8 cellular contexts compared by ENCODE assay signal in genomic region chr12:119990382-119990874, GRCh38. TPM values are rescaled to one million over a fixed set of nuclear protein-coding genes. Genes with fewer than 3 reads are reported as not detected.
DNase-seq lines count a peak whose midpoint lies in the region; ATAC-seq and TF ChIP-seq lines count a peak whose summit lies in the region.

No MANE protein-coding gene starts in this region.

- CTCF ChIA-PET in GM10248 (lab: Yijun Ruan, JAX): interaction anchor here (0.6 to 1.9 kb wide), 5 partner anchors 9 to 107 kb away, joined by 3 to 9 read pairs (median 3); no protein-coding TSS in a partner anchor
- CTCF ChIA-PET in mammary epithelial cell (lab: Charles Lee; ENCODE audit: low non-redundant PET): no interaction called here

- intact Hi-C loops in mammary epithelial cell (cut with micrococcal nuclease): no loop called here

- H3K27ac Mint-ChIP-seq in nephron: peak overlapping the region in 1 of 3 experiments; percentile 35

- no peak for ATAC-seq in HG02852 (IDR thresholded peaks at IDR 0.05; ENCODE audit: unreplicated experiment)
- ATAC-seq in HG03439 (IDR thresholded peaks at IDR 0.05; ENCODE audit: unreplicated experiment): no peak

- H3K79me2 ChIP-seq in mammary epithelial cell (ENCODE audit: insufficient read depth, low read length): peaks cover 10% of the 10 kb centered on the region

- H3K36me3 ChIP-seq in mammary epithelial cell (ENCODE audit: insufficient read depth, low read length): no peaks in the 10 kb centered on the region

- dilution Hi-C loops in mammary epithelial cell (cut with HindIII; ENCODE audit: low sequenced_read_pairs): no loop called here

- POLR2A ChIA-PET in GM10248 (lab: Yijun Ruan, JAX): interaction anchor here (2.1 kb wide), 1 partner anchor 211 kb away, joined by 10 read pairs; the partner anchor contains the start of gene RPLP0

- H3K4me3 ChIP-seq in mammary epithelial cell (replicated peaks in 1 of 3; ENCODE audit: insufficient read depth in 1 of 3, low read depth in 2 of 3, low read length in 3 of 3): peak overlapping the region; percentile 53 to 82 (median 58)

- no peaks in the 10 kb centered on the region for H3K36me3 Mint-ChIP-seq in nephron (ENCODE audit: low read depth)

- H3K4me3 Mint-ChIP-seq in nephron: peak overlapping the region; percentile 79 to 85 (median 85)

- H3K4me1 ChIP-seq in mammary epithelial cell (ENCODE audit: insufficient read depth, low read length): peaks cover 15% of the 10 kb centered on the region

- H3K27ac ChIP-seq in mammary epithelial cell (ENCODE audit: insufficient read depth, low read depth, low read length): no peak overlapping the region

- H3K9me3 Mint-ChIP-seq in nephron: no peaks in the 10 kb centered on the region

- peaks cover 58% of the 10 kb centered on the region for H3K27me3 Mint-ChIP-seq in nephron (ENCODE audit: low read depth)

- TF ChIP-seq CTCF in GM10248 (IDR thresholded peaks at IDR 0.05; ENCODE audit: control extremely low read depth, extremely low read depth, low read depth, missing control alignments) (no peak), mammary epithelial cell (conservative IDR thresholded peaks at IDR 0.05 in 1 of 2, IDR thresholded peaks at IDR 0.05 in 1 of 2; ENCODE audit: extremely low read depth in 1 of 2, insufficient read depth in 1 of 2, low read depth in 1 of 2, low read length in 2 of 2) (no peak), nephron (IDR thresholded peaks at IDR 0.05; ENCODE audit: unreplicated experiment in 3 of 3) (no peak)

- peak overlapping the region; percentile 95 for H3K4me2 ChIP-seq in mammary epithelial cell (ENCODE audit: insufficient read depth, low read depth, low read length)

- DNase-seq in GM10248 (ENCODE audit: extremely low spot score) (peak; percentile 13), NAMALWA (ENCODE audit: low spot score) (peak; percentile 57), mammary epithelial cell (no peak), GM19240 (ENCODE audit: insufficient read length, low spot score) (no peak), AG20443 (ENCODE audit: low spot score) (no peak)

- no peaks in the 10 kb centered on the region for H4K20me1 ChIP-seq in mammary epithelial cell (ENCODE audit: insufficient read depth, low read length)

- no TSS peak for BruUV-seq in mammary epithelial cell (replicated peaks; lab: Mats Ljungman, UMichigan)

- H2AFZ ChIP-seq in mammary epithelial cell (ENCODE audit: low read depth, low read length): peak overlapping the region; percentile 60

- H3K9me3 ChIP-seq in mammary epithelial cell (replicated peaks; ENCODE audit: insufficient read depth, low read length): no peaks in the 10 kb centered on the region

- no peak overlapping the region for H3K9ac ChIP-seq in mammary epithelial cell (ENCODE audit: insufficient read depth, low read length)

- in situ Hi-C loops in mammary epithelial cell (cut with MboI; ENCODE audit: low sequenced_read_pairs in 2 of 2): no loop called here

- 44% methylated on average over 9 of the region's 12 CpGs for WGBS in mammary epithelial cell (ENCODE audit: low coverage, missing lambda C conversion rate)

- peaks cover 31% of the 10 kb centered on the region for H3K4me1 Mint-ChIP-seq in nephron

- H3K27me3 ChIP-seq in mammary epithelial cell (ENCODE audit: insufficient read depth, low read length): no peaks in the 10 kb centered on the region

RNA-seq across cellular contexts. Expression of gene BICDL1, which starts 1.4 kb away (rescaled TPM):
- total RNA-seq in mammary epithelial cell: 10 to 100 TPM; 10.7 to 14.8 TPM
- 9.8 TPM for polyA plus RNA-seq in mammary epithelial cell
- polyA minus RNA-seq in mammary epithelial cell: 8.0 TPM

Comparison
In these comparisons a context has a peak if more than half of its experiments do, and no peak if none do; other contexts are left out.
1. DNase-seq: peak in GM10248 (single experiment) and NAMALWA (single experiment); none in mammary epithelial cell (single experiment), GM19240 (single experiment) and AG20443 (single experiment).